8 cellular contexts compared by ENCODE assay signal in genomic region chrX:71181910-71182799, GRCh38. TPM values are rescaled to one million over a fixed set of nuclear protein-coding genes. Genes with fewer than 3 reads are reported as not detected.
A peak's percentile ranks its signal among the peaks of the same experiment; 100 is the strongest.
DNase-seq lines count a peak whose midpoint lies in the region; TF ChIP-seq lines count a peak whose summit lies in the region.

No MANE protein-coding gene starts in this region.

- H3K9me3 Mint-ChIP-seq in nephron progenitor cell, result peaks cover 63% of the 10 kb centered on the region
- H3K9me3 Mint-ChIP-seq in stimulated activated naive CD8-positive, alpha-beta T cell treated with anti-CD3 and anti-CD28 coated beads, Interleukin-15, Interleukin-2, amounts not matched to agents 100 ng/mL and 50 ng/mL, for 24 hours, result no peaks in the 10 kb centered on the region

- H3K27ac ChIP-seq in GM23248, result peak overlapping the region; percentile 77
- H3K27ac ChIP-seq in Karpas-422 (ENCODE audit: low read length), result peak overlapping the region; percentile 88

- in situ Hi-C loops in GM23248 (cut with MboI), result loop anchor here (25.0 kb wide), 1 partner anchor 420 kb away; no protein-coding TSS in a partner anchor

- H3K4me1 Mint-ChIP-seq in nephron progenitor cell, result peaks cover 55% of the 10 kb centered on the region
- H3K4me1 Mint-ChIP-seq in stimulated activated naive CD8-positive, alpha-beta T cell treated with anti-CD3 and anti-CD28 coated beads, Interleukin-15, Interleukin-2, amounts not matched to agents 100 ng/mL and 50 ng/mL, for 24 hours (ENCODE audit: low read depth), result peaks cover 15% of the 10 kb centered on the region

- H2AFZ ChIP-seq in GM23248 (peak overlapping the region; percentile 94), Karpas-422 (ENCODE audit: low read length) (no peak overlapping the region)

- H4K20me1 ChIP-seq in GM23248 (ENCODE audit: insufficient read depth), result no peaks in the 10 kb centered on the region
- no peaks in the 10 kb centered on the region for H4K20me1 ChIP-seq in Karpas-422 (ENCODE audit: insufficient read depth, low read depth, low read length)

- H3K9ac ChIP-seq in GM23248 (peak overlapping the region; percentile 93), Karpas-422 (ENCODE audit: low read length) (peak overlapping the region; percentile 80)

- H3K27me3 ChIP-seq in GM23248 (replicated peaks; ENCODE audit: insufficient read depth), result no peaks in the 10 kb centered on the region
- no peaks in the 10 kb centered on the region for H3K27me3 ChIP-seq in Karpas-422 (ENCODE audit: low read length)

- 0 to 2% methylated on average over 23 to 41 of the region's 42 CpGs for WGBS in GM23248 (ENCODE audit: low coverage in 1 of 2, low lambda C conversion rate in 2 of 2, missing lambda C conversion rate in 2 of 2), 2 experiments

- H3K79me2 ChIP-seq in GM23248 (ENCODE audit: insufficient read depth) (no peaks in the 10 kb centered on the region), Karpas-422 (ENCODE audit: low read length) (peaks cover 3% of the 10 kb centered on the region; the same call in 1 of the 2 replicates)

- H3K27me3 Mint-ChIP-seq in nephron progenitor cell (ENCODE audit: low read depth, poor library complexity), result peaks cover 4% of the 10 kb centered on the region
- no peaks in the 10 kb centered on the region for H3K27me3 Mint-ChIP-seq in stimulated activated naive CD8-positive, alpha-beta T cell treated with anti-CD3 and anti-CD28 coated beads, Interleukin-15, Interleukin-2, amounts not matched to agents 100 ng/mL and 50 ng/mL, for 24 hours

- H3K4me2 ChIP-seq in GM23248 (ENCODE audit: unreplicated experiment), result peak overlapping the region; percentile 96
- H3K4me2 ChIP-seq in Karpas-422 (ENCODE audit: low read depth, low read length, poor library complexity, severe bottlenecking), result peak overlapping the region; percentile 83

- peak overlapping the region; percentile 100 for H3K27ac Mint-ChIP-seq in nephron progenitor cell
- peak overlapping the region; percentile 98 for H3K27ac Mint-ChIP-seq in stimulated activated naive CD8-positive, alpha-beta T cell treated with anti-CD3 and anti-CD28 coated beads, Interleukin-15, Interleukin-2, amounts not matched to agents 100 ng/mL and 50 ng/mL, for 24 hours

- DNase-seq in Daoy (ENCODE audit: low read depth) (peak; percentile 91), GM23248 (peak; percentile 95), Karpas-422 (peak; percentile 96), SHP77 (lab: John Stamatoyannopoulos, UW) (peak; percentile 89 to 90), activated gamma-delta T cell treated with Interleukin-2 at 50 U/mL for 16 hours (peak; percentile 77), fibroblast of villous mesenchyme (ENCODE audit: low read depth) (peak; percentile 96), nephron progenitor cell (peak; percentile 71)

- TF ChIP-seq CTCF in fibroblast of villous mesenchyme (IDR thresholded peaks at IDR 0.05; ENCODE audit: insufficient read depth, low read depth, low read length) (no peak), nephron progenitor cell (IDR thresholded peaks at IDR 0.05) (no peak)

- H3K9me2 ChIP-seq in GM23248 (ENCODE audit: insufficient read depth) (no peaks in the 10 kb centered on the region), Karpas-422 (replicated peaks; ENCODE audit: insufficient read depth, low read length) (no peaks in the 10 kb centered on the region)

- H3K9me3 ChIP-seq in GM23248 (ENCODE audit: low read depth) (no peaks in the 10 kb centered on the region), Karpas-422 (ENCODE audit: low read length) (no peaks in the 10 kb centered on the region)

- peak overlapping the region; percentile 84 for H3K4me3 Mint-ChIP-seq in nephron progenitor cell
- peak overlapping the region; percentile 91 for H3K4me3 Mint-ChIP-seq in stimulated activated naive CD8-positive, alpha-beta T cell treated with anti-CD3 and anti-CD28 coated beads, Interleukin-15, Interleukin-2, amounts not matched to agents 100 ng/mL and 50 ng/mL, for 24 hours

- H3K4me1 ChIP-seq in GM23248 (ENCODE audit: insufficient read depth) (peaks cover 19% of the 10 kb centered on the region), Karpas-422 (ENCODE audit: low read length) (peaks cover 26% of the 10 kb centered on the region)

- H3F3A ChIP-seq in GM23248 (ENCODE audit: insufficient read depth), result peaks cover 5% of the 10 kb centered on the region; the same call in 1 of the 2 replicates

- H3K4me3 ChIP-seq in GM23248 (peak overlapping the region; percentile 86), Karpas-422 (ENCODE audit: low read length) (peak overlapping the region; percentile 66), fibroblast of villous mesenchyme (ENCODE audit: low read depth, low read length) (peak overlapping the region; percentile 56)

- no peaks in the 10 kb centered on the region for H3K36me3 ChIP-seq in GM23248 (ENCODE audit: low read depth)
- 0 out of 2 replicates have a peak, but pooled peaks cover 3% of the 10 kb centered on the region for H3K36me3 ChIP-seq in Karpas-422 (ENCODE audit: insufficient read depth, low read length)

- no peaks in the 10 kb centered on the region for H3K36me3 Mint-ChIP-seq in nephron progenitor cell (ENCODE audit: low read depth)
- H3K36me3 Mint-ChIP-seq in stimulated activated naive CD8-positive, alpha-beta T cell treated with anti-CD3 and anti-CD28 coated beads, Interleukin-15, Interleukin-2, amounts not matched to agents 100 ng/mL and 50 ng/mL, for 24 hours (ENCODE audit: low read depth), result peaks cover 7% of the 10 kb centered on the region

RNA-seq across cellular contexts. Expression of gene NLGN3, which starts 37.5 kb away (rescaled TPM):
- total RNA-seq in Daoy (2014; rRNA removed; shearing (Covaris generic)), result not detected in 2 replicates
- total RNA-seq in GM23248 (2014; rRNA removed; shearing (Covaris generic)), result 0.11 and 0.63 TPM in 2 replicates
- polyA plus RNA-seq in GM23248 (2016; fragmentation: Nextera tagmentation; extraction: Ambion mirVana), result 0.10 and 0.34 TPM in 2 replicates
- total RNA-seq in Karpas-422 (2014; rRNA removed; shearing (Covaris generic); ENCODE audit: low replicate concordance), result 0.86 and 1.9 TPM in 2 replicates
- 0.32 and 0.43 TPM in 2 replicates for total RNA-seq in fibroblast of villous mesenchyme

RNA-seq across cellular contexts. Expression of gene GJB1, which starts 40.9 kb away (rescaled TPM):
- not detected in 2 replicates for total RNA-seq in Daoy (2014; rRNA removed; shearing (Covaris generic))
- total RNA-seq in GM23248 (2014; rRNA removed; shearing (Covaris generic)), result not detected in 2 replicates
- not detected in 2 replicates for polyA plus RNA-seq in GM23248 (2016; fragmentation: Nextera tagmentation; extraction: Ambion mirVana)
- total RNA-seq in Karpas-422 (2014; rRNA removed; shearing (Covaris generic); ENCODE audit: low replicate concordance), result not detected in 2 replicates
- total RNA-seq in fibroblast of villous mesenchyme, result not detected in 2 replicates

Comparison
In these comparisons a context has a peak if more than half of its experiments do, and no peak if none do; other contexts are left out.
1. Peak in every context shown above with its lines: DNase-seq, H3K4me3 ChIP-seq and H3K27ac ChIP-seq.